Comparison of ENCODE assay signal across 8 cellular contexts in the genomic region with DNA sequence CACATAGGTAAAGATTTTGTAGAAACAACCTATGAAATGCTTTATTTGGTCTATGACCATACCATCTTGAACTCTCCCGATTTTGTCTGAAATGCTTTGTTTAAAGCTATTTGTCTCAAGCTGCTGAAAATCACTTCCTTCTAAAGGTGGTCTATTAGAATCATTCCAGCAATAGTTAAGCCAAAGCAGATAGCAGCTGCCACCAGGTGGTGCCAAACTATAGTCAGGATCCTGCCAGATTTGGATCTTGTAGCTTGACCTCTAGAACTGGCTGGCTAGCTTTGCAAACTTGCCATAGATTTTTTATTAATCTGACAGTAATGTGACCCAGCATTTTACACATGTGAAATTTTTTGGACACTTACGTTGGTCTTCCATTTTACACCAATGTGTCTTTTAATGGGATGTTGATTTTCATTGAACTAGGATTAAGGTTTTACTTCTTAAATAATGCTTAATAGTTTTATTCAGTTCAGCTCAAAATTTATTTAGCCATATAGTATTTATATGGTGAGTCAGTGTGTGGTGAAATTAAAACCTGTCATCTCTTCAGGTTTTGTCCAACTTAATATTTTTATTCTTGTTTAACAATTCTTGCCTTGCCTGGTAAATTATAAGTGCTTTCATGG. TPM values are rescaled to one million over a fixed set of nuclear protein-coding genes. Genes with fewer than 3 reads are reported as not detected.
A peak's percentile ranks its signal among the peaks of the same experiment; 100 is the strongest.
DNase-seq lines count a peak whose midpoint lies in the region; ATAC-seq and TF ChIP-seq lines count a peak whose summit lies in the region.

No MANE protein-coding gene starts in this region.

- TF ChIP-seq CTCF in cardiac fibroblast (IDR thresholded peaks at IDR 0.05; ENCODE audit: low read depth, low read length) (peak; percentile 85), lower lobe of right lung (IDR thresholded peaks at IDR 0.05) (peak; percentile 58)

- no peak overlapping the region for H3K27ac ChIP-seq in lower lobe of right lung

- H3K27me3 ChIP-seq in NT2/D1 (ENCODE audit: insufficient read depth, insufficient read length), result no peaks in the 10 kb centered on the region
- H3K27me3 ChIP-seq in lower lobe of right lung (ENCODE audit: low read depth), result no peaks in the 10 kb centered on the region

- H3K36me3 ChIP-seq in NT2/D1 (ENCODE audit: insufficient read depth, insufficient read length, low read length) (peaks cover 66% of the 10 kb centered on the region), lower lobe of right lung (no peaks in the 10 kb centered on the region)

- ATAC-seq in GM18907 (IDR thresholded peaks at IDR 0.05; ENCODE audit: unreplicated experiment) (peak; percentile 38), lower lobe of right lung (peak in 1 of 2 donors; percentile 45), GM19324 (IDR thresholded peaks at IDR 0.05; ENCODE audit: low FRiP score, unreplicated experiment) (no peak), HG03520 (IDR thresholded peaks at IDR 0.05; ENCODE audit: unreplicated experiment) (no peak)

- no peak overlapping the region for H3K9ac ChIP-seq in NT2/D1 (ENCODE audit: insufficient read length, low read depth)

- DNase-seq in CD1c-positive myeloid dendritic cell (ENCODE audit: extremely low spot score) (peak; percentile 51), NT2/D1 (ENCODE audit: low read depth, low spot score) (peak; percentile 11), cardiac fibroblast (ENCODE audit: low read depth in 2 of 2) (peak; percentile 50 to 66), lower lobe of right lung (no peak), NK-92 (lab: John Stamatoyannopoulos, UW; ENCODE audit: unreplicated experiment) (no peak)

- H3K4me3 ChIP-seq in NT2/D1 (ENCODE audit: insufficient read length, low read depth), result no peak overlapping the region
- no peak overlapping the region for H3K4me3 ChIP-seq in cardiac fibroblast (replicated peaks in 1 of 2; ENCODE audit: low read depth in 2 of 2, low read length in 2 of 2)
- H3K4me3 ChIP-seq in lower lobe of right lung, result no peak overlapping the region

- intact Hi-C loops in lower lobe of right lung (cut with DNase I), result no loop called here

- no peaks in the 10 kb centered on the region for H3K9me3 ChIP-seq in NT2/D1 (ENCODE audit: insufficient read depth, low read length)
- H3K9me3 ChIP-seq in lower lobe of right lung, result no peaks in the 10 kb centered on the region

- H3K4me1 ChIP-seq in NT2/D1 (ENCODE audit: insufficient read depth, insufficient read length), result no peaks in the 10 kb centered on the region
- no peaks in the 10 kb centered on the region for H3K4me1 ChIP-seq in lower lobe of right lung

RNA-seq across cellular contexts. Expression of a gene that starts 19.7 kb away (rescaled TPM):
- total RNA-seq in lower lobe of right lung, result 30.2 TPM

RNA-seq across cellular contexts. Expression of a gene that starts 38.0 kb away (rescaled TPM):
- 778 TPM for total RNA-seq in lower lobe of right lung

Comparison
In these comparisons a context has a peak if more than half of its experiments do, and no peak if none do; other contexts are left out.
1. DNase-seq: peak in CD1c-positive myeloid dendritic cell (single experiment), NT2/D1 (single experiment) and cardiac fibroblast (2 of 2); none in lower lobe of right lung (single experiment) and NK-92 (single experiment).